Comparison of ENCODE assay signal across 14 cellular contexts in the genomic region with DNA sequence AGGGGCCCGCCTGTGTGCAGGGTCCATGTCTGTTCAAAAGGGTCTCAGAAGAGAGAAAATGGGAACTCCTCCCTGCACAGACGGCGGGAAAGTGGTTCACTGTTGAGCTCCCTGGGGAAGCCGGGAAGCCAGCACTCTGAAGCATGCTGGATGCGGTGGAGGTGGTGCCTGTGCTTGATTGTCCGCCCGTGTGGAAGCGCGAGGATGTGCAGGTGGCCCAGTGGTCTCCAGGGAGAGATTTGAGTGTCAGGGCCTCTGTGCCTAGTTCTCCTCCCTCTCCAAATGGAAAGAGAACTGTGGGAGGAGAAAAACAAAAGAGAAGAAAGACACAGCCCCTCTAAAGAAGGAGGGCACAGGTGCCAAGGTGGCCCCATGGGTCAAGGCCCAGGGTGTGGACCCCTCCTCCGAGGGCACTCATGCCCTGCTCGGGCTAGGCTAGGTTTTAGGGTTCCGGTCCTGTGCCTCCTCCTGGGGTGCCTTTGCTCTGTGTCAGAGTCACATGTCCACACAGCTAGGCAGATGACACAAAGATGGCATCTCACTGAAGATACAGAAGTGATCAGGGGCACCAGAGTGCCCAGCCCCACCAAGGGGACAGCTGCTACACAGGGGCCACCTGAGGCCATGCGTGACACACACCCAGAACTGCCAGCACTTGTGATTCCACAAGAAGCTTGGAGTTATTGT.
A peak's percentile ranks its signal among the peaks of the same experiment; 100 is the strongest.
DNase-seq lines count a peak whose midpoint lies in the region; ATAC-seq, FAIRE-seq and TF ChIP-seq lines count a peak whose summit lies in the region.
"Had no signal": no experiment of that assay in that cellular context is flagged by ENCODE, and none has a peak within 500 bp of the region (broad histone marks: within the 10 kb centered on the region; RNA-seq: fewer than 3 reads in every experiment).

No MANE protein-coding gene starts in this region.

- H3K27me3 Mint-ChIP-seq in astrocyte (ENCODE audit: low read depth, unreplicated experiment) (no peaks in the 10 kb centered on the region), naive B cell (peaks cover 0 to 4% (median 0%) of the 10 kb centered on the region in 3 donors), natural killer cell (ENCODE audit: low read depth in 2 of 2) (no peaks in the 10 kb centered on the region)

- H3K9me3 ChIP-seq in BE2C: no peaks in the 10 kb centered on the region
- H3K9me3 ChIP-seq in HUES64 (ENCODE audit: insufficient read depth, low read depth, low read length): no peaks in the 10 kb centered on the region
- no peaks in the 10 kb centered on the region for H3K9me3 ChIP-seq in astrocyte (ENCODE audit: insufficient read depth, low read depth, low read length)
- H3K9me3 ChIP-seq: adrenal gland, MG63, transverse colon had no signal

- peaks cover 25% of the 10 kb centered on the region for H3K36me3 Mint-ChIP-seq in astrocyte (ENCODE audit: low read depth, unreplicated experiment)
- no peaks in the 10 kb centered on the region for H3K36me3 Mint-ChIP-seq in naive B cell
- no peaks in the 10 kb centered on the region for H3K36me3 Mint-ChIP-seq in natural killer cell

- WGBS in HUES64: 88% methylated on average over 13 of the region's 13 CpGs

- H3K27ac ChIP-seq in HUES64 (ENCODE audit: low read depth, low read length) (peak overlapping the region; percentile 47), astrocyte (ENCODE audit: low read depth, low read length) (no peak overlapping the region)
- H3K27ac ChIP-seq: transverse colon had no signal

- no peak for FAIRE-seq in astrocyte (lab: Jason Lieb, UNC)
- FAIRE-seq: colon had no signal

- H3K4me3 ChIP-seq in BE2C (ENCODE audit: low read depth, low read length) (peak overlapping the region; percentile 40), HUES64 (ENCODE audit: low read length) (no peak overlapping the region), astrocyte (ENCODE audit: insufficient read depth, low read depth, low read length) (no peak overlapping the region)
- H3K4me3 ChIP-seq: adrenal gland, MG63, transverse colon had no signal

- H3K79me2 ChIP-seq in astrocyte (ENCODE audit: insufficient read depth, low read length): peaks cover 18% of the 10 kb centered on the region

- ATAC-seq in naive B cell (ENCODE audit: low read depth in 2 of 2) (peak; percentile 59 to 60), HG02981 (IDR thresholded peaks at IDR 0.05; ENCODE audit: unreplicated experiment) (no peak), natural killer cell (no peak)

- peak overlapping the region; percentile 41 for H3K4me2 ChIP-seq in astrocyte (ENCODE audit: low read length)

- H3K4me1 Mint-ChIP-seq in astrocyte (ENCODE audit: low read depth, unreplicated experiment) (peaks cover 14% of the 10 kb centered on the region), naive B cell (peaks cover 9 to 26% (median 23%) of the 10 kb centered on the region in 3 donors), natural killer cell (peaks cover 13 to 25% of the 10 kb centered on the region in 2 donors)

- no peak overlapping the region for H2AFZ ChIP-seq in astrocyte (ENCODE audit: low read depth, low read length)

- H4K20me1 ChIP-seq in astrocyte (ENCODE audit: insufficient read depth, low read length): peaks cover 91% of the 10 kb centered on the region

- H3K9ac ChIP-seq in HUES64 (ENCODE audit: low read depth, low read length): no peak overlapping the region
- H3K9ac ChIP-seq in astrocyte (ENCODE audit: low read length): no peak overlapping the region

- no peaks in the 10 kb centered on the region for H3K27me3 ChIP-seq in BE2C
- peaks cover 8% of the 10 kb centered on the region; the same call in 1 of the 2 replicates for H3K27me3 ChIP-seq in HUES64 (ENCODE audit: insufficient read depth, low read length)
- H3K27me3 ChIP-seq in astrocyte (ENCODE audit: insufficient read depth, low read length): no peaks in the 10 kb centered on the region
- H3K27me3 ChIP-seq: adrenal gland, MG63, transverse colon had no signal

- intact Hi-C loops in natural killer cell (cut with micrococcal nuclease): no loop called here

- H3K36me3 ChIP-seq in BE2C (peaks cover 3% of the 10 kb centered on the region), HUES64 (ENCODE audit: insufficient read depth, low read length) (peaks cover 11% of the 10 kb centered on the region; the same call in 1 of the 2 replicates), astrocyte (ENCODE audit: insufficient read depth, low read length) (peaks cover 20% of the 10 kb centered on the region)
- H3K36me3 ChIP-seq: transverse colon had no signal

- H3K4me3 Mint-ChIP-seq in astrocyte (ENCODE audit: unreplicated experiment): no peak overlapping the region
- H3K4me3 Mint-ChIP-seq in naive B cell: peak overlapping the region in 4 of 8 donors; percentile 10 to 74 (median 60)
- no peak overlapping the region for H3K4me3 Mint-ChIP-seq in natural killer cell

- peaks cover 24% of the 10 kb centered on the region for H3K4me1 ChIP-seq in BE2C
- peaks cover 19% of the 10 kb centered on the region for H3K4me1 ChIP-seq in HUES64 (ENCODE audit: insufficient read depth, low read length)
- peaks cover 21% of the 10 kb centered on the region for H3K4me1 ChIP-seq in astrocyte (ENCODE audit: insufficient read depth, low read length)

- H3K9me3 Mint-ChIP-seq in astrocyte (ENCODE audit: unreplicated experiment) (no peaks in the 10 kb centered on the region), naive B cell (no peaks in the 10 kb centered on the region), natural killer cell (no peaks in the 10 kb centered on the region)

- no peak for TF ChIP-seq CTCF in BE2C (IDR thresholded peaks at IDR 0.05; ENCODE audit: low read depth, low read length)
- no peak for TF ChIP-seq CTCF in astrocyte (IDR thresholded peaks at IDR 0.05; ENCODE audit: insufficient read depth, low read depth, low read length)
- no peak for TF ChIP-seq CTCF in natural killer cell (IDR thresholded peaks at IDR 0.05)

- DNase-seq in BE2C (peak; percentile 82), astrocyte (ENCODE audit: low read depth) (no peak), naive B cell (no peak), T-helper 1 cell (no peak), NCI-H1105 treated with DMSO at 0.1 percent for 48 hours (lab: John Stamatoyannopoulos, UW) (no peak), natural killer cell (no peak)
- DNase-seq: activated T-cell treated with anti-CD3 and anti-CD28 coated beads, Interleukin-2, amount 50 U/mL, for 48 hours; adrenal gland; MG63; NCI-H510A; transverse colon had no signal

- H3K27ac Mint-ChIP-seq in astrocyte (ENCODE audit: unreplicated experiment) (peak overlapping the region; percentile 12), naive B cell (peak overlapping the region in 4 of 6 donors; percentile 42 to 92 (median 58)), natural killer cell (no peak overlapping the region)

Comparison
In these comparisons a context has a peak if more than half of its experiments do, and no peak if none do; other contexts are left out.
1. H3K27ac Mint-ChIP-seq: peak in astrocyte (single experiment) and naive B cell (4 of 6); none in natural killer cell (0 of 2).
2. ATAC-seq: peak in naive B cell (2 of 2); none in HG02981 (single experiment) and natural killer cell (0 of 3).